Comparison of ENCODE assay signal across 19 cellular contexts in genomic region chr12:111390894-111391293, GRCh38. TPM values are rescaled to one million over a fixed set of nuclear protein-coding genes. Genes with fewer than 3 reads are reported as not detected.
A peak's percentile ranks its signal among the peaks of the same experiment; 100 is the strongest.
DNase-seq lines count a peak whose midpoint lies in the region; ATAC-seq and TF ChIP-seq lines count a peak whose summit lies in the region.
"Had no signal": no experiment of that assay in that cellular context is flagged by ENCODE, and none has a peak within 500 bp of the region (broad histone marks: within the 10 kb centered on the region; RNA-seq: fewer than 3 reads in every experiment).

No MANE protein-coding gene starts in this region.

- H3K4me1 ChIP-seq in gastrocnemius medialis = no peaks in the 10 kb centered on the region
- H3K4me1 ChIP-seq: BE2C, Caco-2 had no signal

- H3K4me1 Mint-ChIP-seq in CD14-positive monocyte (peaks cover 71% of the 10 kb centered on the region), nephron progenitor cell (peaks cover 24% of the 10 kb centered on the region)
- H3K4me1 Mint-ChIP-seq in dendritic cell treated with granulocyte-macrophage colony-stimulating factor and Interleukin-4, amounts not matched to agents 40 ng/mL and 50 ng/mL, for 4 days (ENCODE audit: low read depth) = peaks cover 64% of the 10 kb centered on the region

- H3K4me3 ChIP-seq in H7 (ENCODE audit: insufficient read depth, low read depth, low read length) (no peak overlapping the region), gastrocnemius medialis (no peak overlapping the region)
- H3K4me3 ChIP-seq: BLaER1 had no signal

- no peak for TF ChIP-seq POLR2A in gastrocnemius medialis (IDR thresholded peaks at IDR 0.05)

- ATAC-seq in activated naive CD4-positive, alpha-beta T cell treated with anti-CD3 and anti-CD28 coated beads, Interleukin-2, amount 50 U/mL, for 72 hours = no peak
- ATAC-seq in gastrocnemius medialis = no peak
- ATAC-seq: CD8-positive, alpha-beta T cell had no signal

- intact Hi-C loops in CD14-positive monocyte (cut with micrococcal nuclease) (no loop called here), gastrocnemius medialis (cut with DNase I; ENCODE audit: low total_unique reads) (no loop called here)
- intact Hi-C loops in dendritic cell treated with granulocyte-macrophage colony-stimulating factor and Interleukin-4, amounts not matched to agents 40 ng/mL and 50 ng/mL, for 4 days (cut with micrococcal nuclease) = no loop called here

- no peaks in the 10 kb centered on the region for H3K9me3 Mint-ChIP-seq in CD14-positive monocyte
- H3K9me3 Mint-ChIP-seq in dendritic cell treated with granulocyte-macrophage colony-stimulating factor and Interleukin-4, amounts not matched to agents 40 ng/mL and 50 ng/mL, for 4 days = no peaks in the 10 kb centered on the region
- no peaks in the 10 kb centered on the region for H3K9me3 Mint-ChIP-seq in nephron progenitor cell
- no peaks in the 10 kb centered on the region for H3K9me3 Mint-ChIP-seq in activated naive CD4-positive, alpha-beta T cell treated with anti-CD3 and anti-CD28 coated beads, Interleukin-2, amount 50 U/mL, for 72 hours
- H3K9me3 Mint-ChIP-seq: CD4-positive, alpha-beta T cell; CD8-positive, alpha-beta T cell had no signal

- H3K4me3 Mint-ChIP-seq in CD14-positive monocyte (peak overlapping the region in 1 of 2 donors; percentile 35), nephron progenitor cell (no peak overlapping the region)
- peak overlapping the region; percentile 30 for H3K4me3 Mint-ChIP-seq in dendritic cell treated with granulocyte-macrophage colony-stimulating factor and Interleukin-4, amounts not matched to agents 40 ng/mL and 50 ng/mL, for 4 days
- H3K4me3 Mint-ChIP-seq: CD4-positive, alpha-beta T cell; CD8-positive, alpha-beta T cell had no signal

- H3K36me3 Mint-ChIP-seq in CD14-positive monocyte (no peaks in the 10 kb centered on the region), nephron progenitor cell (ENCODE audit: low read depth) (no peaks in the 10 kb centered on the region)
- no peaks in the 10 kb centered on the region for H3K36me3 Mint-ChIP-seq in dendritic cell treated with granulocyte-macrophage colony-stimulating factor and Interleukin-4, amounts not matched to agents 40 ng/mL and 50 ng/mL, for 4 days (ENCODE audit: low read depth)
- H3K36me3 Mint-ChIP-seq in activated naive CD4-positive, alpha-beta T cell treated with anti-CD3 and anti-CD28 coated beads, Interleukin-2, amount 50 U/mL, for 72 hours = no peaks in the 10 kb centered on the region
- H3K36me3 Mint-ChIP-seq: CD8-positive, alpha-beta T cell had no signal

- no peaks in the 10 kb centered on the region for H3K27me3 ChIP-seq in H7 (ENCODE audit: control insufficient read depth, insufficient read depth, low read length)
- no peaks in the 10 kb centered on the region for H3K27me3 ChIP-seq in gastrocnemius medialis
- H3K27me3 ChIP-seq: BE2C, BLaER1 had no signal

- peak overlapping the region; percentile 36 to 82 (median 69) for H3K27ac Mint-ChIP-seq in CD14-positive monocyte
- peak overlapping the region; percentile 41 for H3K27ac Mint-ChIP-seq in dendritic cell treated with granulocyte-macrophage colony-stimulating factor and Interleukin-4, amounts not matched to agents 40 ng/mL and 50 ng/mL, for 4 days
- H3K27ac Mint-ChIP-seq in nephron progenitor cell = peak overlapping the region; percentile 92
- H3K27ac Mint-ChIP-seq in activated naive CD4-positive, alpha-beta T cell treated with anti-CD3 and anti-CD28 coated beads, Interleukin-2, amount 50 U/mL, for 72 hours = no peak overlapping the region
- H3K27ac Mint-ChIP-seq: CD4-positive, alpha-beta T cell; CD8-positive, alpha-beta T cell had no signal

- no peak for TF ChIP-seq CTCF in CD14-positive monocyte (IDR thresholded peaks at IDR 0.05)
- TF ChIP-seq CTCF in nephron progenitor cell (IDR thresholded peaks at IDR 0.05) = no peak
- TF ChIP-seq CTCF in gastrocnemius medialis (IDR thresholded peaks at IDR 0.05 in 4 of 5, conservative IDR thresholded peaks at IDR 0.05 in 1 of 5) = no peak

- no peak overlapping the region for H3K27ac ChIP-seq in gastrocnemius medialis
- H3K27ac ChIP-seq: BLaER1 had no signal

- in situ Hi-C loops in gastrocnemius medialis (cut with MboI; ENCODE audit: low sequenced_read_pairs in 4 of 4) = loop anchor here in 3 of 4 donors (10.0 to 25.0 kb wide), 3 partner anchors 144 to 296 kb away; partner anchors contain the start of genes ACAD10 (in 1 of the 3) and BRAP (in 1 of the 3)

- DNase-seq in CD14-positive monocyte (ENCODE audit: low spot score) (no peak), H7 (peak; percentile 16), nephron progenitor cell (no peak), midbrain (lab: John Stamatoyannopoulos, UW) (no peak), gastrocnemius medialis (no peak)
- DNase-seq in activated naive CD4-positive, alpha-beta T cell treated with anti-CD3 and anti-CD28 coated beads, Interleukin-2, amount 50 U/mL, for 72 hours (ENCODE audit: low spot score in 2 of 2) = no peak
- DNase-seq in activated CD8-positive, alpha-beta memory T cell treated with anti-CD3 and anti-CD28 coated beads for 24 hours = no peak
- DNase-seq: 8988T; ACHN; BE2C; C1 segment of cervical spinal cord; Caco-2; Calu3; CD4-positive, alpha-beta T cell; CD8-positive, alpha-beta T cell; DMS79 treated with DMSO at 0.1 percent for 48 hours; GF-D8 had no signal

- no peaks in the 10 kb centered on the region for H3K36me3 ChIP-seq in H7 (replicated peaks; ENCODE audit: control insufficient read depth, insufficient read depth, low read length)
- no peaks in the 10 kb centered on the region for H3K36me3 ChIP-seq in gastrocnemius medialis
- H3K36me3 ChIP-seq: BE2C, BLaER1 had no signal

- H3K27me3 Mint-ChIP-seq in CD14-positive monocyte (ENCODE audit: low read depth in 3 of 3) (peaks cover 0 to 6% (median 0%) of the 10 kb centered on the region in 3 donors), nephron progenitor cell (ENCODE audit: low read depth, poor library complexity) (peaks cover 25% of the 10 kb centered on the region)
- no peaks in the 10 kb centered on the region for H3K27me3 Mint-ChIP-seq in dendritic cell treated with granulocyte-macrophage colony-stimulating factor and Interleukin-4, amounts not matched to agents 40 ng/mL and 50 ng/mL, for 4 days
- H3K27me3 Mint-ChIP-seq: CD4-positive, alpha-beta T cell had no signal

- H3K9me3 ChIP-seq in gastrocnemius medialis = no peaks in the 10 kb centered on the region
- H3K9me3 ChIP-seq: BE2C, BLaER1, Caco-2 had no signal

RNA-seq across cellular contexts. Expression of gene SH2B3, which starts 14.8 kb away (rescaled TPM):
- 10 to 100 TPM; 15.2 to 33.5 TPM for polyA plus RNA-seq in CD14-positive monocyte
- 21.8 and 26.8 TPM in 2 replicates for total RNA-seq in H7 (2014; rRNA removed; shearing (Covaris generic))
- 10 to 100 TPM; 18.0 to 24.6 TPM for total RNA-seq in activated naive CD4-positive, alpha-beta T cell treated with anti-CD3 and anti-CD28 coated beads, Interleukin-2, amount 50 U/mL, for 72 hours
- 10 to 100 TPM; 10.4 to 20.0 (median 15.5) TPM for total RNA-seq in gastrocnemius medialis

RNA-seq across cellular contexts. Expression of gene PHETA1, which starts 22.0 kb away (rescaled TPM):
- polyA plus RNA-seq in CD14-positive monocyte = 1 to 10 TPM; 3.4 to 4.9 TPM
- total RNA-seq in H7 (2014; rRNA removed; shearing (Covaris generic)) = 7.1 and 10.1 TPM in 2 replicates
- total RNA-seq in activated naive CD4-positive, alpha-beta T cell treated with anti-CD3 and anti-CD28 coated beads, Interleukin-2, amount 50 U/mL, for 72 hours = 1 to 10 TPM in 1 of 2 donors, under 1 TPM in 1; 0.64 to 1.5 TPM
- total RNA-seq in gastrocnemius medialis = 10 to 100 TPM in 3 of 4 donors, 1 to 10 TPM in 1; 8.7 to 16.7 (median 14.5) TPM

Comparison
In these comparisons a context has a peak if more than half of its experiments do, and no peak if none do; other contexts are left out.
1. H3K27ac Mint-ChIP-seq: peak in CD14-positive monocyte (7 of 7), dendritic cell treated with granulocyte-macrophage colony-stimulating factor and Interleukin-4, amounts not matched to agents 40 ng/mL and 50 ng/mL, for 4 days (single experiment) and nephron progenitor cell (single experiment); none in activated naive CD4-positive, alpha-beta T cell treated with anti-CD3 and anti-CD28 coated beads, Interleukin-2, amount 50 U/mL, for 72 hours (0 of 2).